Comparison of ENCODE assay signal across 16 cellular contexts in the genomic region with DNA sequence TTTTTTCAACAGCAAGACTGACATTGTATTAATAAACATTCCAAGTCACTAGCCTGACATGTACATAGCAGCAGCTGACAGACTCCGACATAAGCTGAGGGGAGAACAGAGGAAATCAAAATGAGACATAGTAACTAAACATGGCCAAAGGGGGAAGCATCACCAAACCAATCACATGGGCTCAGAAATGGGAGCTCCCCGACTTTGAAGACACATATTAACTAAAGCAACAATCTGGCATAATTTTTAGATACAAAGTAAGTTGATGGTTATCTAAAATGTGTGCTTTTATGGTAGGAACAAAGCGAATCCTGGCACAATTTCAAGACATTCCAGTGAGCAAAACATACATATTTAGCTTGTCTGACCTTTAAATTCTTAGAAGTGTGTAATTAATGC.
DNase-seq lines count a peak whose midpoint lies in the region; ATAC-seq and TF ChIP-seq lines count a peak whose summit lies in the region.
"Had no signal": no experiment of that assay in that cellular context is flagged by ENCODE, and none has a peak within 500 bp of the region (broad histone marks: within the 10 kb centered on the region; RNA-seq: fewer than 3 reads in every experiment).

No MANE protein-coding gene starts in this region.

- intact Hi-C loops in left cardiac atrium (cut with DNase I) (loop anchor here in 1 of 2 donors (10.0 kb wide), 1 partner anchor 675 kb away; no protein-coding TSS in a partner anchor), sigmoid colon (cut with DNase I) (loop anchor here (5.0 kb wide), 1 partner anchor 83 kb away; no protein-coding TSS in a partner anchor)

- peak overlapping the region; percentile 66 to 81 (median 76) for H3K27ac ChIP-seq in sigmoid colon
- H3K27ac ChIP-seq: SJCRH30, WERI-Rb-1 had no signal

- TF ChIP-seq POLR2A in sigmoid colon (IDR thresholded peaks at IDR 0.05): no peak

- no peaks in the 10 kb centered on the region for H3K9me3 ChIP-seq in sigmoid colon
- H3K9me3 ChIP-seq: SJCRH30 had no signal

- no peak for TF ChIP-seq CTCF in brain (conservative IDR thresholded peaks at IDR 0.05)
- TF ChIP-seq CTCF in sigmoid colon (IDR thresholded peaks at IDR 0.05): no peak
- TF ChIP-seq CTCF in endothelial cell (IDR thresholded peaks at IDR 0.05; ENCODE audit: unreplicated experiment): no peak

- no peaks in the 10 kb centered on the region for H3K27me3 Mint-ChIP-seq in brain
- no peaks in the 10 kb centered on the region for H3K27me3 Mint-ChIP-seq in endothelial cell (ENCODE audit: unreplicated experiment)
- H3K27me3 Mint-ChIP-seq: activated naive CD8-positive, alpha-beta T cell treated with anti-CD3 and anti-CD28 coated beads, Interleukin-2, amount 50 U/mL, for 24 hours; CD4-positive, CD25-positive, alpha-beta regulatory T cell had no signal

- H3K4me3 Mint-ChIP-seq in brain: peak overlapping the region in 1 of 5 experiments; percentile 42
- no peak overlapping the region for H3K4me3 Mint-ChIP-seq in endothelial cell (ENCODE audit: unreplicated experiment)
- H3K4me3 Mint-ChIP-seq: activated naive CD8-positive, alpha-beta T cell treated with anti-CD3 and anti-CD28 coated beads, Interleukin-2, amount 50 U/mL, for 24 hours; CD4-positive, CD25-positive, alpha-beta regulatory T cell; natural killer cell had no signal

- H3K36me3 Mint-ChIP-seq in brain: peaks cover 7% of the 10 kb centered on the region
- no peaks in the 10 kb centered on the region for H3K36me3 Mint-ChIP-seq in endothelial cell (ENCODE audit: low read depth, unreplicated experiment)
- H3K36me3 Mint-ChIP-seq: CD4-positive, CD25-positive, alpha-beta regulatory T cell; natural killer cell had no signal

- no peaks in the 10 kb centered on the region for H3K36me3 ChIP-seq in sigmoid colon
- H3K36me3 ChIP-seq: SJCRH30, WERI-Rb-1 had no signal

- no peaks in the 10 kb centered on the region for H3K27me3 ChIP-seq in sigmoid colon
- H3K27me3 ChIP-seq: SJCRH30 had no signal

- H3K4me1 Mint-ChIP-seq in brain (peaks cover 66% of the 10 kb centered on the region), endothelial cell (ENCODE audit: unreplicated experiment) (peaks cover 1% of the 10 kb centered on the region)
- H3K4me1 Mint-ChIP-seq: activated naive CD8-positive, alpha-beta T cell treated with anti-CD3 and anti-CD28 coated beads, Interleukin-2, amount 50 U/mL, for 24 hours had no signal

- ATAC-seq in left cardiac atrium (peak; percentile 18 to 27), HG02870 (IDR thresholded peaks at IDR 0.05; ENCODE audit: unreplicated experiment) (no peak)
- ATAC-seq: activated naive CD8-positive, alpha-beta T cell treated with anti-CD3 and anti-CD28 coated beads, Interleukin-2, amount 50 U/mL, for 24 hours; natural killer cell had no signal

- TF ChIP-seq EP300 in sigmoid colon (IDR thresholded peaks at IDR 0.05): no peak

- H3K4me3 ChIP-seq in sigmoid colon: peak overlapping the region in 1 of 4 donors; percentile 3
- H3K4me3 ChIP-seq: SJCRH30 had no signal

- H3K9me3 Mint-ChIP-seq in brain (no peaks in the 10 kb centered on the region), endothelial cell (ENCODE audit: unreplicated experiment) (no peaks in the 10 kb centered on the region)
- H3K9me3 Mint-ChIP-seq: activated naive CD8-positive, alpha-beta T cell treated with anti-CD3 and anti-CD28 coated beads, Interleukin-2, amount 50 U/mL, for 24 hours; CD4-positive, CD25-positive, alpha-beta regulatory T cell; natural killer cell had no signal

- H3K27ac Mint-ChIP-seq in brain (peak overlapping the region; percentile 14 to 90 (median 56)), endothelial cell (ENCODE audit: unreplicated experiment) (no peak overlapping the region)
- H3K27ac Mint-ChIP-seq: activated naive CD8-positive, alpha-beta T cell treated with anti-CD3 and anti-CD28 coated beads, Interleukin-2, amount 50 U/mL, for 24 hours; CD4-positive, CD25-positive, alpha-beta regulatory T cell; natural killer cell had no signal

- 34 to 46% methylated on average over 3 of the region's 3 CpGs for WGBS in sigmoid colon, 2 donors

- peak; percentile 72 for DNase-seq in EH (ENCODE audit: low read depth)
- no peak for DNase-seq in left cardiac atrium
- no peak for DNase-seq in sigmoid colon
- no peak for DNase-seq in NCI-H526 treated with DMSO at 0.1 percent for 48 hours (lab: John Stamatoyannopoulos, UW)
- DNase-seq in middle frontal gyrus (ENCODE audit: extremely low spot score, low spot score): no peak
- DNase-seq in endothelial cell (ENCODE audit: low spot score): no peak
- DNase-seq: activated naive CD8-positive, alpha-beta T cell treated with anti-CD3 and anti-CD28 coated beads, Interleukin-2, amount 50 U/mL, for 24 hours; activated T-cell treated with anti-CD3 and anti-CD28 coated beads for 4 hours; CD4-positive, CD25-positive, alpha-beta regulatory T cell; natural killer cell; NCI-H1694 treated with DMSO at 0.1 percent for 48 hours; NCI-H774; WERI-Rb-1 had no signal

- H3K4me1 ChIP-seq in sigmoid colon: peaks cover 0 to 86% (median 75%) of the 10 kb centered on the region in 4 donors
